In the genomic region with DNA sequence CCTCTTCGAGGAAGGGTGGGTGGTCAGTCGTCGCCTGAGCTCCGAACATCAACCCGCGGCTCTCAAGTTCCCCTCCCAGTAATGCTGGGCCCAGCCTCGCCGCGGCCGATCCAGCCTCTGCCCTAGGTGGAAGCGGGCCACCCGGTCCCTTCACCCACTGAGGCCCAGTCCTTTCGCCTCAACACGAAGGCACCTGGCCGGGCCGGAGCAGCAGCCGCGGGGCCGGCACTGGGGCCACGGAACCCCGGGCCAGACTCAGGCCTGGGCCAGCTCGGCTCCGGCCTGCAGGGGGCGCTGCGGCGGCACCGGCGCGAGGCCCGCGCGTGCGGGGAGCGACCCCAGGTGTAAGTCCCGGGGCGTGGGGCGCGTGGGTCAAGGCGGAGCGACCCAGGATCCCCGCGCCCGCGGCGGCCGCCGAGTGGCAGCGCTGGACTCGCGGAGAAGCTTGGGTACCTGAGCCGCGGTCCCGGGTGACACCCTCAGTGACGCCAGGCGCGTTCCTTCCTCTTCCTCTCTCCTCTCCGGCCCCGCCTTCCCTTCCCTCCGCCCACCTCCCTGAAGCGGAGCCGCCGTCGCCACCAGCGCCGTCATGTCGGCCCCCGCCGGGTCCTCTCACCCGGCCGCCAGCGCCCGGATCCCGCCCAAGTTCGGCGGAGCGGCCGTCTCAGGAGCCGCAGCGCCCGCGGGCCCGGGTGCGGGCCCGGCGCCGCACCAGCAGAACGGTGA, we compare ENCODE assay signal across 1 cellular context.
TF ChIP-seq lines count a peak whose summit lies in the region.

Gene SEC24B (plus strand): TSS at position 535 of the 726 bp plus-strand sequence. CDS start 55 bp downstream, at position 590.

TF ChIP-seq in K562, 482 proteins besides CTCF, POLR2A, EP300 and RAD21 (continued from another document):
- no peak; the same call in 1 of the 2 replicates for TF ChIP-seq CREB3L1 (IDR thresholded peaks at IDR 0.05; ENCODE audit: borderline replicate concordance, low read depth)
- TF ChIP-seq JUNB (CRISPR knock-in tag; conservative IDR thresholded peaks at IDR 0.05) = no peak
- TF ChIP-seq ZNF511 (CRISPR knock-in tag; IDR thresholded peaks at IDR 0.05) = peak; percentile 21; the same call in 1 of the 2 replicates
- TF ChIP-seq SIRT6 (IDR thresholded peaks at IDR 0.05; ENCODE audit: low read depth, low read length) = no peak
- TF ChIP-seq, protein P1, sequence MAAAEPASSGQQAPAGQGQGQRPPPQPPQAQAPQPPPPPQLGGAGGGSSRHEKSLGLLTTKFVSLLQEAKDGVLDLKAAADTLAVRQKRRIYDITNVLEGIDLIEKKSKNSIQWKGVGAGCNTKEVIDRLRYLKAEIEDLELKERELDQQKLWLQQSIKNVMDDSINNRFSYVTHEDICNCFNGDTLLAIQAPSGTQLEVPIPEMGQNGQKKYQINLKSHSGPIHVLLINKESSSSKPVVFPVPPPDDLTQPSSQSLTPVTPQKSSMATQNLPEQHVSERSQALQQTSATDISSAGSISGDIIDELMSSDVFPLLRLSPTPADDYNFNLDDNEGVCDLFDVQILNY (CRISPR knock-in tag; IDR thresholded peaks at IDR 0.05) = no peak
- TF ChIP-seq FOXM1 (IDR thresholded peaks at IDR 0.05; ENCODE audit: low read depth) = no peak
- TF ChIP-seq FOXM1 (CRISPR knock-in tag; IDR thresholded peaks at IDR 0.05; ENCODE audit: low read depth) = no peak; the same call in 1 of the 2 replicates
- TF ChIP-seq GTF2E2 (tag; IDR thresholded peaks at IDR 0.05) = no peak
- TF ChIP-seq ZNF431 (CRISPR knock-in tag; IDR thresholded peaks at IDR 0.05) = no peak
- TF ChIP-seq THRAP3 (IDR thresholded peaks at IDR 0.05; ENCODE audit: borderline replicate concordance) = no peak
- TF ChIP-seq ZNF253 (CRISPR knock-in tag; conservative IDR thresholded peaks at IDR 0.05) = no peak
- TF ChIP-seq BCL6 (CRISPR knock-in tag; IDR thresholded peaks at IDR 0.05) = no peak
- TF ChIP-seq, protein P2, sequence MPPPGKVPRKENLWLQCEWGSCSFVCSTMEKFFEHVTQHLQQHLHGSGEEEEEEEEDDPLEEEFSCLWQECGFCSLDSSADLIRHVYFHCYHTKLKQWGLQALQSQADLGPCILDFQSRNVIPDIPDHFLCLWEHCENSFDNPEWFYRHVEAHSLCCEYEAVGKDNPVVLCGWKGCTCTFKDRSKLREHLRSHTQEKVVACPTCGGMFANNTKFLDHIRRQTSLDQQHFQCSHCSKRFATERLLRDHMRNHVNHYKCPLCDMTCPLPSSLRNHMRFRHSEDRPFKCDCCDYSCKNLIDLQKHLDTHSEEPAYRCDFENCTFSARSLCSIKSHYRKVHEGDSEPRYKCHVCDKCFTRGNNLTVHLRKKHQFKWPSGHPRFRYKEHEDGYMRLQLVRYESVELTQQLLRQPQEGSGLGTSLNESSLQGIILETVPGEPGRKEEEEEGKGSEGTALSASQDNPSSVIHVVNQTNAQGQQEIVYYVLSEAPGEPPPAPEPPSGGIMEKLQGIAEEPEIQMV (tag; conservative IDR thresholded peaks at IDR 0.05; ENCODE audit: low read depth) = no peak
- TF ChIP-seq ZNF445 (CRISPR knock-in tag; IDR thresholded peaks at IDR 0.05; ENCODE audit: low read depth) = no peak
- no peak for TF ChIP-seq HDAC6 (IDR thresholded peaks at IDR 0.05; ENCODE audit: low read depth, low read length)
- TF ChIP-seq EGR1 (conservative IDR thresholded peaks at IDR 0.05) = peak; percentile 64
- TF ChIP-seq CLOCK (CRISPR knock-in tag; IDR thresholded peaks at IDR 0.05; ENCODE audit: borderline replicate concordance) = no peak
